22 cellular contexts compared by ENCODE assay signal in genomic region chr4:177235026-177235425, GRCh38.
DNase-seq lines count a peak whose midpoint lies in the region; TF ChIP-seq lines count a peak whose summit lies in the region.
"Had no signal": no experiment of that assay in that cellular context is flagged by ENCODE, and none has a peak within 500 bp of the region (broad histone marks: within the 10 kb centered on the region; RNA-seq: fewer than 3 reads in every experiment).

No MANE protein-coding gene starts in this region.

- peaks cover 6% of the 10 kb centered on the region for H3K4me1 Mint-ChIP-seq in MCF 10A (ENCODE audit: insufficient read depth, unreplicated experiment)
- H3K4me1 Mint-ChIP-seq: activated CD4-positive, alpha-beta T cell treated with anti-CD3 and anti-CD28 coated beads, Interleukin-2, amount 10 ng/mL, durations not matched to agents 24 days and 14 days; central memory CD8-positive, alpha-beta T cell had no signal

- DNase-seq in MCF 10A (ENCODE audit: unreplicated experiment), result peak; percentile 4
- no peak for DNase-seq in breast epithelium (ENCODE audit: low spot score in 2 of 2)
- DNase-seq in astrocyte of the hippocampus (ENCODE audit: low read depth, low spot score), result peak; percentile 24
- DNase-seq in fibroblast of the aortic adventitia (ENCODE audit: low read depth), result peak; percentile 85
- DNase-seq in NCI-H526 treated with DMSO at 0.1 percent for 48 hours (lab: John Stamatoyannopoulos, UW), result no peak
- DNase-seq in DMS 273 treated with DMSO at 0.1 percent for 48 hours (lab: John Stamatoyannopoulos, UW), result no peak
- DNase-seq in UCSD-AML1 (lab: John Stamatoyannopoulos, UW; ENCODE audit: unreplicated experiment), result no peak
- no peak for DNase-seq in activated T-cell treated with anti-CD3 and anti-CD28 coated beads for 4 hours
- DNase-seq: 8988T; activated CD4-positive, alpha-beta T cell treated with anti-CD3 and anti-CD28 coated beads, Interleukin-2, amount 10 ng/mL, durations not matched to agents 24 days and 14 days; activated CD8-positive, alpha-beta memory T cell treated with anti-CD3 and anti-CD28 coated beads, Interleukin-2, amount 50 U/mL, for 4 hours; activated effector memory CD4-positive, alpha-beta T cell treated with Interleukin-2 at 50 U/mL for 16 hours; GDM1; immature natural killer cell; NCI-H1694; NCI-H748 treated with DMSO at 0.1 percent for 48 hours; Right ventricle myocardium superior; stimulated activated CD8-positive, alpha-beta memory T cell treated with anti-CD3 and anti-CD28 coated beads, Interleukin-4, amount 100 ng/mL, for 48 hours; upper lobe of left lung had no signal

- intact Hi-C loops in MCF 10A (cut with micrococcal nuclease) (no loop called here), breast epithelium (cut with DNase I; ENCODE audit: low total_unique reads) (no loop called here)

- H3K4me3 ChIP-seq in breast epithelium, result no peak overlapping the region
- no peak overlapping the region for H3K4me3 ChIP-seq in fibroblast of the aortic adventitia (ENCODE audit: low read depth, low read length)
- H3K4me3 ChIP-seq: upper lobe of left lung had no signal

- H3K36me3 ChIP-seq in breast epithelium, result no peaks in the 10 kb centered on the region
- H3K36me3 ChIP-seq: neutrophil, upper lobe of left lung had no signal

- H3K4me1 ChIP-seq in breast epithelium, result no peaks in the 10 kb centered on the region
- H3K4me1 ChIP-seq: upper lobe of left lung had no signal

- no peaks in the 10 kb centered on the region for H3K9me3 ChIP-seq in breast epithelium
- H3K9me3 ChIP-seq: neutrophil, upper lobe of left lung had no signal

- no peak overlapping the region for H3K27ac Mint-ChIP-seq in MCF 10A (ENCODE audit: low read depth, unreplicated experiment)
- H3K27ac Mint-ChIP-seq: activated CD4-positive, alpha-beta T cell treated with anti-CD3 and anti-CD28 coated beads, Interleukin-2, amount 10 ng/mL, durations not matched to agents 24 days and 14 days; immature natural killer cell had no signal

- H3K4me3 Mint-ChIP-seq in MCF 10A (ENCODE audit: unreplicated experiment), result no peak overlapping the region
- H3K4me3 Mint-ChIP-seq: activated CD4-positive, alpha-beta T cell treated with anti-CD3 and anti-CD28 coated beads, Interleukin-2, amount 10 ng/mL, durations not matched to agents 24 days and 14 days; central memory CD8-positive, alpha-beta T cell; immature natural killer cell had no signal

- H3K36me3 Mint-ChIP-seq in MCF 10A (ENCODE audit: insufficient read depth, unreplicated experiment), result no peaks in the 10 kb centered on the region
- H3K36me3 Mint-ChIP-seq: immature natural killer cell had no signal

- POLR2A ChIA-PET in MCF 10A (lab: Yijun Ruan, JAX), result no interaction called here

- no peaks in the 10 kb centered on the region for H3K27me3 ChIP-seq in breast epithelium
- H3K27me3 ChIP-seq: neutrophil, upper lobe of left lung had no signal

- TF ChIP-seq CTCF in MCF 10A (IDR thresholded peaks at IDR 0.05; ENCODE audit: unreplicated experiment), result no peak
- TF ChIP-seq CTCF in breast epithelium (IDR thresholded peaks at IDR 0.05), result no peak
- TF ChIP-seq CTCF in fibroblast of the aortic adventitia (IDR thresholded peaks at IDR 0.05; ENCODE audit: insufficient read depth, low read length), result no peak

- BruUV-seq in MCF 10A (replicated peaks; lab: Mats Ljungman, UMichigan), result no TSS peak

- H3K9me3 Mint-ChIP-seq in MCF 10A (ENCODE audit: unreplicated experiment), result no peaks in the 10 kb centered on the region
- H3K9me3 Mint-ChIP-seq: activated CD4-positive, alpha-beta T cell treated with anti-CD3 and anti-CD28 coated beads, Interleukin-2, amount 10 ng/mL, durations not matched to agents 24 days and 14 days; central memory CD8-positive, alpha-beta T cell had no signal

- CTCF ChIA-PET in MCF 10A (lab: Yijun Ruan, JAX), result no interaction called here

- no peaks in the 10 kb centered on the region for H3K27me3 Mint-ChIP-seq in MCF 10A (ENCODE audit: insufficient read depth, unreplicated experiment)
- H3K27me3 Mint-ChIP-seq: activated CD4-positive, alpha-beta T cell treated with anti-CD3 and anti-CD28 coated beads, Interleukin-2, amount 10 ng/mL, durations not matched to agents 24 days and 14 days; central memory CD8-positive, alpha-beta T cell had no signal

- H3K27ac ChIP-seq in breast epithelium, result no peak overlapping the region
- H3K27ac ChIP-seq: C4-2B, neutrophil, upper lobe of left lung had no signal

- no peak for TF ChIP-seq POLR2A in breast epithelium (IDR thresholded peaks at IDR 0.05)

Comparison
In these comparisons a context has a peak if more than half of its experiments do, and no peak if none do; other contexts are left out.
1. DNase-seq: peak in MCF 10A (single experiment), astrocyte of the hippocampus (single experiment) and fibroblast of the aortic adventitia (single experiment); none in breast epithelium (0 of 2), NCI-H526 treated with DMSO at 0.1 percent for 48 hours (single experiment), DMS 273 treated with DMSO at 0.1 percent for 48 hours (single experiment), UCSD-AML1 (single experiment) and activated T-cell treated with anti-CD3 and anti-CD28 coated beads for 4 hours (single experiment).